In genomic region chr6:102798631-102799030, GRCh38 we compare ENCODE assay signal across 16 cellular contexts.
DNase-seq lines count a peak whose midpoint lies in the region; TF ChIP-seq lines count a peak whose summit lies in the region.
"Had no signal": no experiment of that assay in that cellular context is flagged by ENCODE, and none has a peak within 500 bp of the region (broad histone marks: within the 10 kb centered on the region; RNA-seq: fewer than 3 reads in every experiment).

No MANE protein-coding gene starts in this region.

- H4K20me1 ChIP-seq in hepatocyte (ENCODE audit: insufficient read depth, poor library complexity, severe bottlenecking) = no peaks in the 10 kb centered on the region
- H4K20me1 ChIP-seq: BLaER1 treated with 17β-estradiol and CSF1 and Interleukin-3, amounts not matched to agents 10 nM and 100 nM had no signal

- no peak overlapping the region for H2BK5ac ChIP-seq in neuronal stem cell (ENCODE audit: low read length)

- BruUV-seq in MCF 10A (replicated peaks; lab: Mats Ljungman, UMichigan) = no TSS peak

- H4K91ac ChIP-seq in neuronal stem cell (ENCODE audit: low read depth, low read length, poor library complexity) = no peak overlapping the region

- whole genome bisulfite sequencing in hepatocyte (ENCODE audit: low lambda C conversion rate, missing lambda C conversion rate) = 12% methylated on average over 13 of the region's 13 CpGs
- WGBS in neuronal stem cell (ENCODE audit: extremely low coverage in 2 of 2, insufficient read length in 2 of 2, insufficient replicate concordance in 1 of 2), 2 donors = no CpG with 5 or more reads among the region's 13 CpGs

- H3K36me3 Mint-ChIP-seq in MCF 10A (ENCODE audit: insufficient read depth, unreplicated experiment) = no peaks in the 10 kb centered on the region
- H3K36me3 Mint-ChIP-seq: T-cell had no signal

- H3K27me3 ChIP-seq in hepatocyte (no peaks in the 10 kb centered on the region), neuronal stem cell (ENCODE audit: control insufficient read depth in 3 of 3, insufficient read depth in 3 of 3, low read depth in 1 of 3, low read length in 3 of 3) (no peaks in the 10 kb centered on the region)
- H3K27me3 ChIP-seq: ascending aorta; BLaER1 treated with 17β-estradiol and CSF1 and Interleukin-3, amounts not matched to agents 10 nM and 100 nM had no signal

- H2AFZ ChIP-seq in hepatocyte = peak overlapping the region; percentile 50
- H2AFZ ChIP-seq in neuronal stem cell (ENCODE audit: low read length) = peak overlapping the region; percentile 79

- H3K9ac ChIP-seq in neuronal stem cell (ENCODE audit: low read depth, low read length, poor library complexity) = no peak overlapping the region
- H3K9ac ChIP-seq: BLaER1 treated with 17β-estradiol and CSF1 and Interleukin-3, amounts not matched to agents 10 nM and 100 nM had no signal

- TF ChIP-seq CTCF in hepatocyte (IDR thresholded peaks at IDR 0.05; ENCODE audit: poor library complexity) (peak; percentile 39), MCF 10A (IDR thresholded peaks at IDR 0.05; ENCODE audit: unreplicated experiment) (no peak)

- no peaks in the 10 kb centered on the region for H3K27me3 Mint-ChIP-seq in MCF 10A (ENCODE audit: insufficient read depth, unreplicated experiment)
- H3K27me3 Mint-ChIP-seq: T-cell had no signal

- DNase-seq in H4 (ENCODE audit: low spot score) (peak; percentile 3), NCI-H774 (lab: John Stamatoyannopoulos, UW) (peak; percentile 50), hepatocyte (ENCODE audit: low spot score) (peak; percentile 33), neuronal stem cell (ENCODE audit: low spot score) (peak; percentile 18), MCF 10A (ENCODE audit: unreplicated experiment) (no peak), GOT3 (lab: John Stamatoyannopoulos, UW) (no peak), HT-29 (ENCODE audit: low spot score) (no peak), superior temporal gyrus (ENCODE audit: extremely low spot score) (no peak)
- DNase-seq: activated CD4-positive, alpha-beta T cell treated with anti-CD3 and anti-CD28 coated beads, Interleukin-2, amount 50 U/mL, for 4 hours; GDM1; midbrain; NCI-H2081; T-cell had no signal

- H2BK15ac ChIP-seq in neuronal stem cell (ENCODE audit: low read length) = no peak overlapping the region

- H3K4me2 ChIP-seq in hepatocyte (peak overlapping the region; percentile 72), neuronal stem cell (ENCODE audit: insufficient read depth, low read length, poor library complexity, severe bottlenecking) (no peak overlapping the region)
- H3K4me2 ChIP-seq: BLaER1 treated with 17β-estradiol and CSF1 and Interleukin-3, amounts not matched to agents 10 nM and 100 nM had no signal

- no peak overlapping the region for H3K27ac ChIP-seq in hepatocyte
- H3K27ac ChIP-seq in neuronal stem cell (replicated peaks; ENCODE audit: low read length) = no peak overlapping the region
- H3K27ac ChIP-seq: ascending aorta; BLaER1 treated with 17β-estradiol and CSF1 and Interleukin-3, amounts not matched to agents 10 nM and 100 nM; prostate gland had no signal

- no peak overlapping the region for H3K23ac ChIP-seq in neuronal stem cell (ENCODE audit: low read depth, low read length, poor library complexity)

- H3K4me1 ChIP-seq in hepatocyte (ENCODE audit: insufficient read depth) (no peaks in the 10 kb centered on the region), neuronal stem cell (ENCODE audit: control insufficient read depth in 2 of 2, insufficient read depth in 1 of 2, low read depth in 1 of 2, low read length in 2 of 2) (peaks cover 0 to 2% of the 10 kb centered on the region in 2 donors)
- H3K4me1 ChIP-seq: ascending aorta; BLaER1 treated with 17β-estradiol and CSF1 and Interleukin-3, amounts not matched to agents 10 nM and 100 nM; prostate gland had no signal

- no peaks in the 10 kb centered on the region for H3K79me2 ChIP-seq in hepatocyte

- POLR2A ChIA-PET in MCF 10A (lab: Yijun Ruan, JAX) = no interaction called here

- H3K9me2 ChIP-seq in hepatocyte (replicated peaks; ENCODE audit: insufficient read depth) = no peaks in the 10 kb centered on the region

- intact Hi-C loops in MCF 10A (cut with micrococcal nuclease) = no loop called here

- CTCF ChIA-PET in MCF 10A (lab: Yijun Ruan, JAX) = no interaction called here

- H3K79me1 ChIP-seq in neuronal stem cell (ENCODE audit: low read depth, low read length) = no peaks in the 10 kb centered on the region

- H2BK12ac ChIP-seq in neuronal stem cell (ENCODE audit: low read length) = no peak overlapping the region

- no peaks in the 10 kb centered on the region for H3K36me3 ChIP-seq in hepatocyte (replicated peaks; ENCODE audit: insufficient read depth, low read depth)
- no peaks in the 10 kb centered on the region for H3K36me3 ChIP-seq in neuronal stem cell (replicated peaks in 1 of 2; ENCODE audit: control insufficient read depth in 2 of 2, insufficient read depth in 2 of 2, low read length in 2 of 2)
- H3K36me3 ChIP-seq: ascending aorta; BLaER1 treated with 17β-estradiol and CSF1 and Interleukin-3, amounts not matched to agents 10 nM and 100 nM; prostate gland had no signal

- peak overlapping the region; percentile 59 for H3K18ac ChIP-seq in neuronal stem cell (ENCODE audit: low read length)

- H3K27ac Mint-ChIP-seq in MCF 10A (ENCODE audit: low read depth, unreplicated experiment) = no peak overlapping the region
- H3K27ac Mint-ChIP-seq: T-cell had no signal

- H3K4me3 ChIP-seq in hepatocyte (no peak overlapping the region), neuronal stem cell (ENCODE audit: low read length in 2 of 2) (peak overlapping the region; percentile 18 to 64)
- H3K4me3 ChIP-seq: ascending aorta; BLaER1 treated with 17β-estradiol and CSF1 and Interleukin-3, amounts not matched to agents 10 nM and 100 nM; prostate gland had no signal

- H3K9me3 ChIP-seq in hepatocyte (ENCODE audit: low read depth) (no peaks in the 10 kb centered on the region), neuronal stem cell (replicated peaks in 1 of 2; ENCODE audit: control insufficient read depth in 2 of 2, insufficient read depth in 1 of 2, low read depth in 1 of 2, low read length in 2 of 2) (no peaks in the 10 kb centered on the region)
- H3K9me3 ChIP-seq: ascending aorta; BLaER1 treated with 17β-estradiol and CSF1 and Interleukin-3, amounts not matched to agents 10 nM and 100 nM; prostate gland had no signal

- no peak overlapping the region for H2AK5ac ChIP-seq in neuronal stem cell (ENCODE audit: low read depth, low read length)

- H4K8ac ChIP-seq in neuronal stem cell (ENCODE audit: low read depth, low read length) = no peak overlapping the region

- no peaks in the 10 kb centered on the region for H3K4me1 Mint-ChIP-seq in MCF 10A (ENCODE audit: insufficient read depth, unreplicated experiment)
- H3K4me1 Mint-ChIP-seq: T-cell had no signal

- no peak overlapping the region for H3K4me3 Mint-ChIP-seq in MCF 10A (ENCODE audit: unreplicated experiment)
- H3K4me3 Mint-ChIP-seq: T-cell had no signal

- H2BK120ac ChIP-seq in neuronal stem cell (ENCODE audit: low read depth, low read length) = no peak overlapping the region

- H3K14ac ChIP-seq in neuronal stem cell (ENCODE audit: low read length) = no peak overlapping the region

- no peak overlapping the region for H3K4ac ChIP-seq in neuronal stem cell (ENCODE audit: low read length)

- H3K9me3 Mint-ChIP-seq in MCF 10A (ENCODE audit: unreplicated experiment) = no peaks in the 10 kb centered on the region

Comparison
In these comparisons a context has a peak if more than half of its experiments do, and no peak if none do; other contexts are left out.
1. DNase-seq: peak in H4 (single experiment), NCI-H774 (single experiment), hepatocyte (single experiment) and neuronal stem cell (single experiment); none in MCF 10A (single experiment), GOT3 (single experiment), HT-29 (single experiment) and superior temporal gyrus (single experiment).